2 cellular contexts compared by ENCODE assay signal in genomic region chr7:111255576-111255975, GRCh38.
TF ChIP-seq lines count a peak whose summit lies in the region.

No MANE protein-coding gene starts in this region.

TF ChIP-seq in SK-N-SH, 30 proteins besides CTCF, POLR2A, EP300 and RAD21 (continued from another document):
- TF ChIP-seq PBX3 (IDR thresholded peaks at IDR 0.05) (no peak), FOSL2 (IDR thresholded peaks at IDR 0.05; ENCODE audit: borderline replicate concordance, low read depth) (0 out of 2 replicates have a peak, but pooled peaks have one; percentile 5)

TF ChIP-seq in SK-N-SH treated with all-trans-retinoic acid at 6 μM for 48 hours, 23 proteins besides CTCF, POLR2A, EP300 and RAD21 (continued from another document):
- TF ChIP-seq PATZ1 (CRISPR knock-in tag; IDR thresholded peaks at IDR 0.05; ENCODE audit: borderline replicate concordance) = no peak
- no peak for TF ChIP-seq TSHZ2 (CRISPR knock-in tag; IDR thresholded peaks at IDR 0.05)
- no peak for TF ChIP-seq CSDC2 (CRISPR knock-in tag; IDR thresholded peaks at IDR 0.05)
- no peak for TF ChIP-seq CSRNP3 (CRISPR knock-in tag; IDR thresholded peaks at IDR 0.05)
- no peak for TF ChIP-seq PPARA (CRISPR knock-in tag; IDR thresholded peaks at IDR 0.05; ENCODE audit: borderline replicate concordance)
- TF ChIP-seq TCF4 (CRISPR knock-in tag; IDR thresholded peaks at IDR 0.05; ENCODE audit: borderline replicate concordance) = no peak
- no peak for TF ChIP-seq OSR1 (CRISPR knock-in tag; IDR thresholded peaks at IDR 0.05)
- no peak for TF ChIP-seq ZFP30 (CRISPR knock-in tag; IDR thresholded peaks at IDR 0.05)
